8 cellular contexts compared by ENCODE assay signal in the genomic region with DNA sequence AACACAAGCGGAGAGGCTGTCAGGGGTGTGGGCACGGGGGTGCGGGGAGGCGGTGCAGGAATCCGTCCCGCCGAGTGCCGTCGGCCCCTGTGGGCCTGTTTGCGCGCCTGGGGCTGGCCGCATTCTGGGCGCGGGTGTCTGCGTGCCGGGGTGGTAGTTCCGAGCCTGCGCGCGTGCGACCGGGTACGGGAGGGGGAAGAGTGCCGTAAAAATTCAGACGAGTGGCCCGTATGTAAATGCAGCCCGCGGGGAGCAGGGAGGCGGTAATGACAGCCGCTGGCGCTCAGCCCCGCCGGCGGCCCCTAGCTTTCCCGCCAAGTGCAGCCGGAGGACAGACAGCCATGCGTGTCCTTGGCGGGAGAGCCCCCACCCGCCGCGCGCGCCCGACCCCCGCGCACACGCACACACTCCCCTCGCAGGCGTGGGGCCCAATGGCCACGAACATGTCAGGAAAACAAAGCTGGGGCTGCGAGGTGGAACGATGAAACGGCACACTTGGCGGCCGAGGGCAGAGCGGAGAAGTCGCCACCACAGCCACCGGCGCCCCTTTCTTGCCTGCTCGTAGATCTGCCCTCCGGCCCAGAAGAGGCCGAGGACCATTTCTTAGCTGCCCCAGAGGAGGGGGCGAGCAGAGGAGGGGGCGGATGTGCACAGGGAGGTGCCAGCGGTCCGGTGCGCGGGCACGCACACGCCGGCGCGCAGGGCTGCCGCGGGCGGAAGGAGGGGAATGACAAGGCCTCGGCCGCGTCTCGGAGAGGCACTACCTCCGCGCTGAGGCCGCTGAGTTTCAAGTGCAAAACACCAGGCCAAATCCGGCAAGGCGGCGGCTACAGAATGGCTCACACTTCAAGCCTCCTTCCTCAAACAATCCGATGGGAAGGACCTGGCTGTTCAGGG.
DNase-seq lines count a peak whose midpoint lies in the region; ATAC-seq and TF ChIP-seq lines count a peak whose summit lies in the region.

No MANE protein-coding gene starts in this region.

- H3K4me1 ChIP-seq in cardiac muscle cell (ENCODE audit: low read depth): no peaks in the 10 kb centered on the region

- H3K9me3 ChIP-seq in cardiac muscle cell (ENCODE audit: low read depth): no peaks in the 10 kb centered on the region

- DNase-seq in Right ventricle myocardium inferior (ENCODE audit: missing footprints) (no peak), cardiac septum (ENCODE audit: low spot score) (no peak), NCI-H128 (lab: John Stamatoyannopoulos, UW; ENCODE audit: unreplicated experiment) (peak; percentile 52), activated B cell treated with CpG ODN at 0.5 μM for 24 hours (no peak), cardiac muscle cell (ENCODE audit: low read depth in 1 of 2, low spot score in 1 of 2) (peak; percentile 18 to 56), putamen (ENCODE audit: low spot score) (peak; percentile 90), HCEC 1CT (no peak)

- no peak for TF ChIP-seq CTCF in activated B cell treated with CpG ODN at 0.5 μM for 24 hours (IDR thresholded peaks at IDR 0.05)
- TF ChIP-seq CTCF in cardiac muscle cell (IDR thresholded peaks at IDR 0.05; ENCODE audit: low read depth, low read length): no peak

- no peaks in the 10 kb centered on the region for H3K9me3 Mint-ChIP-seq in activated B cell treated with CpG ODN at 0.5 μM for 24 hours

- POLR2A ChIA-PET in activated B cell treated with CpG ODN at 0.5 μM for 24 hours (lab: Charles Lee): interaction anchor here (1.1 to 2.7 kb wide), 3 partner anchors 9 to 405 kb away, joined by 3 to 7 read pairs (median 3); a partner anchor contains a TSS

- H3K27me3 ChIP-seq in cardiac muscle cell: peaks cover 100% of the 10 kb centered on the region

- peak overlapping the region; percentile 39 for H3K4me3 ChIP-seq in cardiac muscle cell

- H3K36me3 ChIP-seq in cardiac muscle cell: no peaks in the 10 kb centered on the region

- H3K36me3 Mint-ChIP-seq in activated B cell treated with CpG ODN at 0.5 μM for 24 hours (ENCODE audit: low read depth): peaks cover 2% of the 10 kb centered on the region

- H3K4me3 Mint-ChIP-seq in activated B cell treated with CpG ODN at 0.5 μM for 24 hours: peak overlapping the region; percentile 82

- peaks cover 65% of the 10 kb centered on the region for H3K27me3 Mint-ChIP-seq in activated B cell treated with CpG ODN at 0.5 μM for 24 hours

- CTCF ChIA-PET in activated B cell treated with CpG ODN at 0.5 μM for 24 hours (lab: Charles Lee): interaction anchor here (2.5 kb wide), 1 partner anchor 16 kb away, joined by 12 read pairs; no protein-coding TSS in a partner anchor

- peak; percentile 37 for ATAC-seq in Right ventricle myocardium inferior
- peak; percentile 62 for ATAC-seq in HG02588 (IDR thresholded peaks at IDR 0.05; ENCODE audit: unreplicated experiment)
- peak; percentile 55 for ATAC-seq in activated B cell treated with CpG ODN at 0.5 μM for 24 hours (ENCODE audit: low read depth)

- H3K4me1 Mint-ChIP-seq in activated B cell treated with CpG ODN at 0.5 μM for 24 hours: peaks cover 22% of the 10 kb centered on the region

- intact Hi-C loops in Right ventricle myocardium inferior (cut with DNase I): no loop called here
- intact Hi-C loops in cardiac septum (cut with DNase I): no loop called here
- intact Hi-C loops in activated B cell treated with CpG ODN at 0.5 μM for 24 hours (cut with micrococcal nuclease): loop anchor here (1.0 to 10.0 kb wide), 7 partner anchors 7 to 1260 kb away; a partner anchor contains a TSS

- peak overlapping the region; percentile 53 for H3K27ac Mint-ChIP-seq in activated B cell treated with CpG ODN at 0.5 μM for 24 hours

- no peak overlapping the region for H3K27ac ChIP-seq in cardiac muscle cell

Comparison
In these comparisons a context has a peak if more than half of its experiments do, and no peak if none do; other contexts are left out.
1. DNase-seq: peak in NCI-H128 (single experiment), cardiac muscle cell (2 of 2) and putamen (single experiment); none in Right ventricle myocardium inferior (single experiment), cardiac septum (single experiment), activated B cell treated with CpG ODN at 0.5 μM for 24 hours (single experiment) and HCEC 1CT (single experiment).
2. Peak in every context shown above with its lines, with median percentiles within 50 percentile points of each other: ATAC-seq.